Comparison of ENCODE assay signal across 1 cellular context in genomic region chr5:159304961-159305595, GRCh38.
TF ChIP-seq lines count a peak whose summit lies in the region.

No MANE protein-coding gene starts in this region.

TF ChIP-seq in K562, 482 proteins besides CTCF, POLR2A, EP300 and RAD21:
- TF ChIP-seq RFX1 (IDR thresholded peaks at IDR 0.05) (no peak), RBM25 (IDR thresholded peaks at IDR 0.05; ENCODE audit: low read depth, low read length, severe bottlenecking) (no peak), RBM39 (optimal IDR thresholded peaks at IDR 0.05; ENCODE audit: low read depth, low read length) (no peak), FOXK2 (conservative IDR thresholded peaks at IDR 0.05 in 1 of 2, IDR thresholded peaks at IDR 0.05 in 1 of 2; ENCODE audit: low read depth in 2 of 2) (no peak), KAT2B (IDR thresholded peaks at IDR 0.05; ENCODE audit: low read depth, low read length) (no peak), KLF1 (tag; IDR thresholded peaks at IDR 0.05) (no peak), TEAD2 (tag; IDR thresholded peaks at IDR 0.05) (no peak), NFE2 (IDR thresholded peaks at IDR 0.05; ENCODE audit: low read depth) (no peak), ZZZ3 (IDR thresholded peaks at IDR 0.05) (no peak)
